ENCODE assay signal across 30 cellular contexts in the genomic region with DNA sequence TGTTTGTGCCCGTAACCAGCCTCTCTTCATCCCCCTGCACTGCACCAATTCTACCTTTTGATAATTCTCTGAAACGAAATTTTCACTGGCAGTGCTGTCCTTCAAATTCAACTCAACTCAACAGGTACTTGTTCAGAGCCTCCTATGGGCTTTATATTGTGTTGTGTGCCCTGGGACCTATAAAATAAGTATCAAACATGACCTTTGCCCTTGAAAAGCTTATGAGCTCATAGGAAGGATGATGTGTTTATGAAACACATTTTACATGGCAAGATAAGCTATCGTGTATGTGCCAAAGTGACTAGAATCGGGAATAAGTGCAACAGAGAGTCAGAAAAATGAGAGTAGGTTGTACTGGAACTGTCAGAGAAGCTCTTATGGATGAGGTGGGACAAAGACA.
"Had no signal": no experiment of that assay in that cellular context is flagged by ENCODE, and none has a peak within 500 bp of the region (broad histone marks: within the 10 kb centered on the region; RNA-seq: fewer than 3 reads in every experiment).

No MANE protein-coding gene starts in this region.

- H3K9me3 ChIP-seq: ascending aorta, breast epithelium, esophagus muscularis mucosa, gastroesophageal sphincter, heart right ventricle had no signal

- ATAC-seq: activated CD4-positive, alpha-beta T cell treated with anti-CD3 and anti-CD28 coated beads for 36 hours; activated CD8-positive, alpha-beta T cell treated with anti-CD3 and anti-CD28 coated beads, Interleukin-2, amount 10 ng/mL, durations not matched to agents 7 days and 5 days; activated naive CD4-positive, alpha-beta T cell treated with anti-CD3 and anti-CD28 coated beads, Interleukin-2, amount 50 U/mL, for 72 hours; activated T-cell treated with anti-CD3 and anti-CD28 coated beads, Interleukin-2, amount 50 U/mL, for 72 hours; gastroesophageal sphincter; heart right ventricle had no signal

- DNase-seq: activated CD4-positive, alpha-beta memory T cell treated with anti-CD3 and anti-CD28 coated beads for 36 hours; activated CD4-positive, alpha-beta T cell treated with anti-CD3 and anti-CD28 coated beads for 36 hours; activated CD4-positive, alpha-beta T cell treated with anti-CD3 and anti-CD28 coated beads, Interleukin-2, amount 10 ng/mL, durations not matched to agents 24 days and 14 days; activated CD4-positive, CD25-positive, alpha-beta regulatory T cell; activated CD4-positive, CD25-positive, alpha-beta regulatory T cell treated with anti-CD3 and anti-CD28 coated beads, Interleukin-2, amount 50 U/mL, for 72 hours; activated CD8-positive, alpha-beta memory T cell treated with anti-CD3 and anti-CD28 coated beads, Interleukin-2, amount 50 U/mL, for 48 hours; activated CD8-positive, alpha-beta T cell treated with anti-CD3 and anti-CD28 coated beads, Interleukin-2, amount 10 ng/mL, durations not matched to agents 7 days and 5 days; activated gamma-delta T cell; activated naive CD4-positive, alpha-beta T cell; activated naive CD4-positive, alpha-beta T cell treated with anti-CD3 and anti-CD28 coated beads, Interleukin-2, amount 10 ng/mL, durations not matched to agents 7 days and 5 days; activated naive CD8-positive, alpha-beta T cell treated with anti-CD3 and anti-CD28 coated beads, Interleukin-2, amount 10 ng/mL, durations not matched to agents 7 days and 5 days; activated T-cell treated with anti-CD3 and anti-CD28 coated beads for 4 hours; activated T-cell treated with anti-CD3 and anti-CD28 coated beads, Interleukin-2, amount 50 U/mL, for 24 hours; activated T-cell treated with anti-CD3 and anti-CD28 coated beads, Interleukin-2, amount 50 U/mL, for 72 hours; central memory CD4-positive, alpha-beta T cell; cerebellar nuclear complex; dorsolateral prefrontal cortex; effector memory CD4-positive, alpha-beta T cell; endodermal cell; erythroblast; foreskin melanocyte; heart right ventricle; T-helper 2 cell had no signal

- H3K4me3 ChIP-seq: ascending aorta, breast epithelium, cardiac muscle cell, coronary artery, dorsolateral prefrontal cortex, esophagus muscularis mucosa, gastroesophageal sphincter, heart right ventricle had no signal

- H3K4me1 ChIP-seq: ascending aorta, breast epithelium, esophagus muscularis mucosa, gastroesophageal sphincter, heart right ventricle had no signal

- H3K27ac ChIP-seq: ascending aorta, breast epithelium, cardiac muscle cell, coronary artery, dorsolateral prefrontal cortex, esophagus muscularis mucosa, gastroesophageal sphincter, heart right ventricle had no signal

- H3K27me3 ChIP-seq: ascending aorta, breast epithelium, cardiac muscle cell, esophagus muscularis mucosa, gastroesophageal sphincter, heart right ventricle had no signal

- H3K36me3 ChIP-seq: ascending aorta, breast epithelium, cardiac muscle cell, esophagus muscularis mucosa, gastroesophageal sphincter, heart right ventricle had no signal
